In the genomic region with DNA sequence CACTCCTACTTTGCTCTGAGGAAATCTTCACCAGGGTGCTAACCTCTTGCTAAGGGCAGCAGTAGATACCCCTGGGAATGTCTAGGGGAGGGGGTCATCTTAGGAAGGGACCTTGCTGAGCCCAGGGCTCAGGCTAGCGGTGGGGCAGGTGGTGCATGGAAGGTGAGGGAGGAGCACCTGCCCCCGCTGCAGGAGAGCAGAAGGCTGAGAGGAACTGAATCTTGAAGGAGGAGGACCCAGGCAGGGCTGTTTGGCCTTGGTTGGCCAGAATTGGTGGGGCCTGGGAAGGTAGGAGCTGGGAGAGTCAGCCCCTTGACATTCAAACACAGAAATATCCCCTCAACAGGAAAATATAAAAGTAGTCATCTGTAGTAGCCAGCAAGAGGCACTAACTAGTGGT, we compare ENCODE assay signal across 1 cellular context.
A peak's percentile ranks its signal among the peaks of the same experiment; 100 is the strongest.
TF ChIP-seq lines count a peak whose summit lies in the region.

No MANE protein-coding gene starts in this region.

TF ChIP-seq in GM12878, 131 proteins besides CTCF, POLR2A, EP300 and RAD21 (continues in another document):
- peak; percentile 86 for TF ChIP-seq SPI1 (IDR thresholded peaks at IDR 0.05; ENCODE audit: borderline replicate concordance, insufficient read depth, low read depth, low read length)
- no peak for TF ChIP-seq RB1 (IDR thresholded peaks at IDR 0.05; ENCODE audit: borderline replicate concordance)
- TF ChIP-seq HDAC6 (IDR thresholded peaks at IDR 0.05; ENCODE audit: unreplicated experiment) = no peak
- 0 out of 2 replicates have a peak, but pooled peaks have one; percentile 19 for TF ChIP-seq MTA3 (IDR thresholded peaks at IDR 0.05; ENCODE audit: borderline replicate concordance, low read length)
- no peak for TF ChIP-seq NFXL1 (IDR thresholded peaks at IDR 0.05; ENCODE audit: borderline replicate concordance)
- TF ChIP-seq GATAD2B (conservative IDR thresholded peaks at IDR 0.05; ENCODE audit: low read depth) = 0 out of 2 replicates have a peak, but pooled peaks have one; percentile 12
- TF ChIP-seq, protein P1, sequence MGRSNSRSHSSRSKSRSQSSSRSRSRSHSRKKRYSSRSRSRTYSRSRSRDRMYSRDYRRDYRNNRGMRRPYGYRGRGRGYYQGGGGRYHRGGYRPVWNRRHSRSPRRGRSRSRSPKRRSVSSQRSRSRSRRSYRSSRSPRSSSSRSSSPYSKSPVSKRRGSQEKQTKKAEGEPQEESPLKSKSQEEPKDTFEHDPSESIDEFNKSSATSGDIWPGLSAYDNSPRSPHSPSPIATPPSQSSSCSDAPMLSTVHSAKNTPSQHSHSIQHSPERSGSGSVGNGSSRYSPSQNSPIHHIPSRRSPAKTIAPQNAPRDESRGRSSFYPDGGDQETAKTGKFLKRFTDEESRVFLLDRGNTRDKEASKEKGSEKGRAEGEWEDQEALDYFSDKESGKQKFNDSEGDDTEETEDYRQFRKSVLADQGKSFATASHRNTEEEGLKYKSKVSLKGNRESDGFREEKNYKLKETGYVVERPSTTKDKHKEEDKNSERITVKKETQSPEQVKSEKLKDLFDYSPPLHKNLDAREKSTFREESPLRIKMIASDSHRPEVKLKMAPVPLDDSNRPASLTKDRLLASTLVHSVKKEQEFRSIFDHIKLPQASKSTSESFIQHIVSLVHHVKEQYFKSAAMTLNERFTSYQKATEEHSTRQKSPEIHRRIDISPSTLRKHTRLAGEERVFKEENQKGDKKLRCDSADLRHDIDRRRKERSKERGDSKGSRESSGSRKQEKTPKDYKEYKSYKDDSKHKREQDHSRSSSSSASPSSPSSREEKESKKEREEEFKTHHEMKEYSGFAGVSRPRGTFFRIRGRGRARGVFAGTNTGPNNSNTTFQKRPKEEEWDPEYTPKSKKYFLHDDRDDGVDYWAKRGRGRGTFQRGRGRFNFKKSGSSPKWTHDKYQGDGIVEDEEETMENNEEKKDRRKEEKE (IDR thresholded peaks at IDR 0.05) = no peak
- no peak for TF ChIP-seq NR2F1 (conservative IDR thresholded peaks at IDR 0.05)
- TF ChIP-seq SUPT20H (IDR thresholded peaks at IDR 0.05; ENCODE audit: borderline replicate concordance, control insufficient read depth, low read depth, low read length) = no peak
- TF ChIP-seq RUNX3 (IDR thresholded peaks at IDR 0.05; ENCODE audit: low read length) = peak; percentile 35; the same call in 1 of the 2 replicates
- no peak for TF ChIP-seq JUNB (IDR thresholded peaks at IDR 0.05)
- peak in 1 of 2 experiments; percentile 48; a peak in 1 of 3 replicates for TF ChIP-seq EGR1 (IDR thresholded peaks at IDR 0.05; ENCODE audit: borderline replicate concordance in 1 of 2, low read depth in 2 of 2, low read length in 2 of 2)
- no peak; the same call in 1 of the 2 replicates for TF ChIP-seq POLR2AphosphoS5 (IDR thresholded peaks at IDR 0.05; ENCODE audit: low read length)
- TF ChIP-seq, protein P2, sequence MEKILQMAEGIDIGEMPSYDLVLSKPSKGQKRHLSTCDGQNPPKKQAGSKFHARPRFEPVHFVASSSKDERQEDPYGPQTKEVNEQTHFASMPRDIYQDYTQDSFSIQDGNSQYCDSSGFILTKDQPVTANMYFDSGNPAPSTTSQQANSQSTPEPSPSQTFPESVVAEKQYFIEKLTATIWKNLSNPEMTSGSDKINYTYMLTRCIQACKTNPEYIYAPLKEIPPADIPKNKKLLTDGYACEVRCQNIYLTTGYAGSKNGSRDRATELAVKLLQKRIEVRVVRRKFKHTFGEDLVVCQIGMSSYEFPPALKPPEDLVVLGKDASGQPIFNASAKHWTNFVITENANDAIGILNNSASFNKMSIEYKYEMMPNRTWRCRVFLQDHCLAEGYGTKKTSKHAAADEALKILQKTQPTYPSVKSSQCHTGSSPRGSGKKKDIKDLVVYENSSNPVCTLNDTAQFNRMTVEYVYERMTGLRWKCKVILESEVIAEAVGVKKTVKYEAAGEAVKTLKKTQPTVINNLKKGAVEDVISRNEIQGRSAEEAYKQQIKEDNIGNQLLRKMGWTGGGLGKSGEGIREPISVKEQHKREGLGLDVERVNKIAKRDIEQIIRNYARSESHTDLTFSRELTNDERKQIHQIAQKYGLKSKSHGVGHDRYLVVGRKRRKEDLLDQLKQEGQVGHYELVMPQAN (conservative IDR thresholded peaks at IDR 0.05) = no peak
- TF ChIP-seq TBL1XR1 (IDR thresholded peaks at IDR 0.05; ENCODE audit: low read depth, low read length) = 0 out of 2 replicates have a peak, but pooled peaks have one; percentile 42
- TF ChIP-seq, protein P3, sequence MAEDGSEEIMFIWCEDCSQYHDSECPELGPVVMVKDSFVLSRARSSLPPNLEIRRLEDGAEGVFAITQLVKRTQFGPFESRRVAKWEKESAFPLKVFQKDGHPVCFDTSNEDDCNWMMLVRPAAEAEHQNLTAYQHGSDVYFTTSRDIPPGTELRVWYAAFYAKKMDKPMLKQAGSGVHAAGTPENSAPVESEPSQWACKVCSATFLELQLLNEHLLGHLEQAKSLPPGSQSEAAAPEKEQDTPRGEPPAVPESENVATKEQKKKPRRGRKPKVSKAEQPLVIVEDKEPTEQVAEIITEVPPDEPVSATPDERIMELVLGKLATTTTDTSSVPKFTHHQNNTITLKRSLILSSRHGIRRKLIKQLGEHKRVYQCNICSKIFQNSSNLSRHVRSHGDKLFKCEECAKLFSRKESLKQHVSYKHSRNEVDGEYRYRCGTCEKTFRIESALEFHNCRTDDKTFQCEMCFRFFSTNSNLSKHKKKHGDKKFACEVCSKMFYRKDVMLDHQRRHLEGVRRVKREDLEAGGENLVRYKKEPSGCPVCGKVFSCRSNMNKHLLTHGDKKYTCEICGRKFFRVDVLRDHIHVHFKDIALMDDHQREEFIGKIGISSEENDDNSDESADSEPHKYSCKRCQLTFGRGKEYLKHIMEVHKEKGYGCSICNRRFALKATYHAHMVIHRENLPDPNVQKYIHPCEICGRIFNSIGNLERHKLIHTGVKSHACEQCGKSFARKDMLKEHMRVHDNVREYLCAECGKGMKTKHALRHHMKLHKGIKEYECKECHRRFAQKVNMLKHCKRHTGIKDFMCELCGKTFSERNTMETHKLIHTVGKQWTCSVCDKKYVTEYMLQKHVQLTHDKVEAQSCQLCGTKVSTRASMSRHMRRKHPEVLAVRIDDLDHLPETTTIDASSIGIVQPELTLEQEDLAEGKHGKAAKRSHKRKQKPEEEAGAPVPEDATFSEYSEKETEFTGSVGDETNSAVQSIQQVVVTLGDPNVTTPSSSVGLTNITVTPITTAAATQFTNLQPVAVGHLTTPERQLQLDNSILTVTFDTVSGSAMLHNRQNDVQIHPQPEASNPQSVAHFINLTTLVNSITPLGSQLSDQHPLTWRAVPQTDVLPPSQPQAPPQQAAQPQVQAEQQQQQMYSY (CRISPR knock-in tag; IDR thresholded peaks at IDR 0.05) = no peak
- TF ChIP-seq, protein P4, sequence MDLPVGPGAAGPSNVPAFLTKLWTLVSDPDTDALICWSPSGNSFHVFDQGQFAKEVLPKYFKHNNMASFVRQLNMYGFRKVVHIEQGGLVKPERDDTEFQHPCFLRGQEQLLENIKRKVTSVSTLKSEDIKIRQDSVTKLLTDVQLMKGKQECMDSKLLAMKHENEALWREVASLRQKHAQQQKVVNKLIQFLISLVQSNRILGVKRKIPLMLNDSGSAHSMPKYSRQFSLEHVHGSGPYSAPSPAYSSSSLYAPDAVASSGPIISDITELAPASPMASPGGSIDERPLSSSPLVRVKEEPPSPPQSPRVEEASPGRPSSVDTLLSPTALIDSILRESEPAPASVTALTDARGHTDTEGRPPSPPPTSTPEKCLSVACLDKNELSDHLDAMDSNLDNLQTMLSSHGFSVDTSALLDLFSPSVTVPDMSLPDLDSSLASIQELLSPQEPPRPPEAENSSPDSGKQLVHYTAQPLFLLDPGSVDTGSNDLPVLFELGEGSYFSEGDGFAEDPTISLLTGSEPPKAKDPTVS (IDR thresholded peaks at IDR 0.05; ENCODE audit: low read depth, low read length) = no peak
- TF ChIP-seq, protein P5, sequence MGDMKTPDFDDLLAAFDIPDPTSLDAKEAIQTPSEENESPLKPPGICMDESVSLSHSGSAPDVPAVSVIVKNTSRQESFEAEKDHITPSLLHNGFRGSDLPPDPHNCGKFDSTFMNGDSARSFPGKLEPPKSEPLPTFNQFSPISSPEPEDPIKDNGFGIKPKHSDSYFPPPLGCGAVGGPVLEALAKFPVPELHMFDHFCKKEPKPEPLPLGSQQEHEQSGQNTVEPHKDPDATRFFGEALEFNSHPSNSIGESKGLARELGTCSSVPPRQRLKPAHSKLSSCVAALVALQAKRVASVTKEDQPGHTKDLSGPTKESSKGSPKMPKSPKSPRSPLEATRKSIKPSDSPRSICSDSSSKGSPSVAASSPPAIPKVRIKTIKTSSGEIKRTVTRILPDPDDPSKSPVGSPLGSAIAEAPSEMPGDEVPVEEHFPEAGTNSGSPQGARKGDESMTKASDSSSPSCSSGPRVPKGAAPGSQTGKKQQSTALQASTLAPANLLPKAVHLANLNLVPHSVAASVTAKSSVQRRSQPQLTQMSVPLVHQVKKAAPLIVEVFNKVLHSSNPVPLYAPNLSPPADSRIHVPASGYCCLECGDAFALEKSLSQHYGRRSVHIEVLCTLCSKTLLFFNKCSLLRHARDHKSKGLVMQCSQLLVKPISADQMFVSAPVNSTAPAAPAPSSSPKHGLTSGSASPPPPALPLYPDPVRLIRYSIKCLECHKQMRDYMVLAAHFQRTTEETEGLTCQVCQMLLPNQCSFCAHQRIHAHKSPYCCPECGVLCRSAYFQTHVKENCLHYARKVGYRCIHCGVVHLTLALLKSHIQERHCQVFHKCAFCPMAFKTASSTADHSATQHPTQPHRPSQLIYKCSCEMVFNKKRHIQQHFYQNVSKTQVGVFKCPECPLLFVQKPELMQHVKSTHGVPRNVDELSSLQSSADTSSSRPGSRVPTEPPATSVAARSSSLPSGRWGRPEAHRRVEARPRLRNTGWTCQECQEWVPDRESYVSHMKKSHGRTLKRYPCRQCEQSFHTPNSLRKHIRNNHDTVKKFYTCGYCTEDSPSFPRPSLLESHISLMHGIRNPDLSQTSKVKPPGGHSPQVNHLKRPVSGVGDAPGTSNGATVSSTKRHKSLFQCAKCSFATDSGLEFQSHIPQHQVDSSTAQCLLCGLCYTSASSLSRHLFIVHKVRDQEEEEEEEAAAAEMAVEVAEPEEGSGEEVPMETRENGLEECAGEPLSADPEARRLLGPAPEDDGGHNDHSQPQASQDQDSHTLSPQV (IDR thresholded peaks at IDR 0.05) = no peak
- no peak for TF ChIP-seq JUND (IDR thresholded peaks at IDR 0.05; ENCODE audit: low read depth, low read length)
- no peak for TF ChIP-seq CBX3 (IDR thresholded peaks at IDR 0.05; ENCODE audit: borderline replicate concordance, low read depth)
- TF ChIP-seq HDGF (IDR thresholded peaks at IDR 0.05) = no peak
- no peak; the same call in 1 of the 2 replicates for TF ChIP-seq ZBED1 (IDR thresholded peaks at IDR 0.05; ENCODE audit: borderline replicate concordance)
- 0 out of 2 replicates have a peak, but pooled peaks have one; percentile 36 for TF ChIP-seq POLR2AphosphoS2 (IDR thresholded peaks at IDR 0.05; ENCODE audit: low read depth, low read length)
- TF ChIP-seq BMI1 (IDR thresholded peaks at IDR 0.05; ENCODE audit: borderline replicate concordance) = no peak
- no peak for TF ChIP-seq RBBP5 (conservative IDR thresholded peaks at IDR 0.05)
- no peak for TF ChIP-seq SIX5 (IDR thresholded peaks at IDR 0.05; ENCODE audit: low read depth, low read length, severe bottlenecking)
- no peak for TF ChIP-seq SREBF2 (IDR thresholded peaks at IDR 0.05; ENCODE audit: low read length)
- TF ChIP-seq CEBPB (IDR thresholded peaks at IDR 0.05; ENCODE audit: borderline replicate concordance in 1 of 2, low read depth in 2 of 2, low read length in 2 of 2) = no peak
- no peak for TF ChIP-seq ZNF207 (IDR thresholded peaks at IDR 0.05; ENCODE audit: borderline replicate concordance)
- no peak for TF ChIP-seq KAT2A (conservative IDR thresholded peaks at IDR 0.05; ENCODE audit: control insufficient read depth, low read depth, low read length)
- TF ChIP-seq BHLHE40 (IDR thresholded peaks at IDR 0.05; ENCODE audit: borderline replicate concordance in 1 of 2, low read depth in 2 of 2, low read length in 1 of 2) = no peak
- TF ChIP-seq MEF2A (IDR thresholded peaks at IDR 0.05; ENCODE audit: insufficient read depth, low read depth, low read length) = no peak
- TF ChIP-seq RCOR1 (conservative IDR thresholded peaks at IDR 0.05; ENCODE audit: low read depth, low read length) = no peak
- no peak for TF ChIP-seq RFX5 (IDR thresholded peaks at IDR 0.05; ENCODE audit: low read depth, low read length)
- TF ChIP-seq IKZF2 (IDR thresholded peaks at IDR 0.05) = peak; percentile 36 to 54; a peak in 3 of 4 replicates
- TF ChIP-seq HDAC2 (IDR thresholded peaks at IDR 0.05) = no peak
- TF ChIP-seq, protein P6, sequence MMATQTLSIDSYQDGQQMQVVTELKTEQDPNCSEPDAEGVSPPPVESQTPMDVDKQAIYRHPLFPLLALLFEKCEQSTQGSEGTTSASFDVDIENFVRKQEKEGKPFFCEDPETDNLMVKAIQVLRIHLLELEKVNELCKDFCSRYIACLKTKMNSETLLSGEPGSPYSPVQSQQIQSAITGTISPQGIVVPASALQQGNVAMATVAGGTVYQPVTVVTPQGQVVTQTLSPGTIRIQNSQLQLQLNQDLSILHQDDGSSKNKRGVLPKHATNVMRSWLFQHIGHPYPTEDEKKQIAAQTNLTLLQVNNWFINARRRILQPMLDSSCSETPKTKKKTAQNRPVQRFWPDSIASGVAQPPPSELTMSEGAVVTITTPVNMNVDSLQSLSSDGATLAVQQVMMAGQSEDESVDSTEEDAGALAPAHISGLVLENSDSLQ (IDR thresholded peaks at IDR 0.05) = no peak
- TF ChIP-seq CBFB (IDR thresholded peaks at IDR 0.05; ENCODE audit: low read depth) = no peak
- TF ChIP-seq, protein P7, sequence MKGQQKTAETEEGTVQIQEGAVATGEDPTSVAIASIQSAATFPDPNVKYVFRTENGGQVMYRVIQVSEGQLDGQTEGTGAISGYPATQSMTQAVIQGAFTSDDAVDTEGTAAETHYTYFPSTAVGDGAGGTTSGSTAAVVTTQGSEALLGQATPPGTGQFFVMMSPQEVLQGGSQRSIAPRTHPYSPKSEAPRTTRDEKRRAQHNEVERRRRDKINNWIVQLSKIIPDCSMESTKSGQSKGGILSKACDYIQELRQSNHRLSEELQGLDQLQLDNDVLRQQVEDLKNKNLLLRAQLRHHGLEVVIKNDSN (IDR thresholded peaks at IDR 0.05; ENCODE audit: borderline replicate concordance, extremely low read length, insufficient read depth, low read depth, low read length) = no peak
- TF ChIP-seq, protein P8, sequence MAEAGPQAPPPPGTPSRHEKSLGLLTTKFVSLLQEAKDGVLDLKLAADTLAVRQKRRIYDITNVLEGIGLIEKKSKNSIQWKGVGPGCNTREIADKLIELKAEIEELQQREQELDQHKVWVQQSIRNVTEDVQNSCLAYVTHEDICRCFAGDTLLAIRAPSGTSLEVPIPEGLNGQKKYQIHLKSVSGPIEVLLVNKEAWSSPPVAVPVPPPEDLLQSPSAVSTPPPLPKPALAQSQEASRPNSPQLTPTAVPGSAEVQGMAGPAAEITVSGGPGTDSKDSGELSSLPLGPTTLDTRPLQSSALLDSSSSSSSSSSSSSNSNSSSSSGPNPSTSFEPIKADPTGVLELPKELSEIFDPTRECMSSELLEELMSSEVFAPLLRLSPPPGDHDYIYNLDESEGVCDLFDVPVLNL (IDR thresholded peaks at IDR 0.05; ENCODE audit: low read depth, low read length) = no peak
- TF ChIP-seq TAF1 (IDR thresholded peaks at IDR 0.05; ENCODE audit: borderline replicate concordance, low read depth, low read length) = peak; percentile 51; the same call in 1 of the 2 replicates
- TF ChIP-seq KDM1A (IDR thresholded peaks at IDR 0.05; ENCODE audit: borderline replicate concordance) = no peak
- no peak for TF ChIP-seq PAX5 (IDR thresholded peaks at IDR 0.05; ENCODE audit: borderline replicate concordance, low read depth, low read length)
- no peak for TF ChIP-seq TCF3 (IDR thresholded peaks at IDR 0.05; ENCODE audit: borderline replicate concordance, insufficient read depth, low read depth, low read length)
- no peak for TF ChIP-seq MYB (IDR thresholded peaks at IDR 0.05; ENCODE audit: borderline replicate concordance, low read depth, low read length)
- TF ChIP-seq SRF (IDR thresholded peaks at IDR 0.05; ENCODE audit: low read depth in 2 of 2, low read length in 2 of 2) = no peak
- TF ChIP-seq POU2F2 (IDR thresholded peaks at IDR 0.05; ENCODE audit: borderline replicate concordance, low read depth, low read length) = no peak
